ENCODE assay signal across 26 cellular contexts in genomic region chr10:89237849-89238248, GRCh38. TPM values are rescaled to one million over a fixed set of nuclear protein-coding genes. Genes with fewer than 3 reads are reported as not detected.
"Had no signal": no experiment of that assay in that cellular context is flagged by ENCODE, and none has a peak within 500 bp of the region (broad histone marks: within the 10 kb centered on the region; RNA-seq: fewer than 3 reads in every experiment).

No MANE protein-coding gene starts in this region.

- H3K9me3 ChIP-seq: left lung, lower lobe of right lung, mucosa of descending colon, ovary, right atrium auricular region, right lobe of liver, stomach, thoracic aorta, tibial artery, uterus had no signal

- H3K27me3 ChIP-seq: left lung, ovary, right atrium auricular region, right lobe of liver, stomach, tibial artery, uterus had no signal

- H3K36me3 ChIP-seq: ovary, right lobe of liver, thoracic aorta, uterus had no signal

- H3K4me3 ChIP-seq: left lung, lower lobe of right lung, mucosa of descending colon, ovary, right atrium auricular region, right lobe of liver, stomach, thoracic aorta, tibial artery, uterus had no signal

- H3K27ac Mint-ChIP-seq: immature natural killer cell; natural killer cell treated with Interleukin-12 subunit alpha and Interleukin-12 subunit beta and Interleukin-15 and Interleukin-18, amount 100 ng/mL, for 72 hours; progenitor cell of endocrine pancreas; stimulated activated naive B cell treated with anti-CD40 and anti-IgM and Interleukin-4, amounts not matched to agents 10 μg/mL and 1 μg/mL and 100 μg/mL, for 72 hours had no signal

- H3K36me3 Mint-ChIP-seq: natural killer cell treated with Interleukin-12 subunit alpha and Interleukin-12 subunit beta and Interleukin-15 and Interleukin-18, amount 100 ng/mL, for 72 hours had no signal

- DNase-seq: hypothalamus; immature natural killer cell; kidney; left colon; left lung; lower lobe of right lung; mammary epithelial cell; mesenchymal stem cell; mucosa of descending colon; naive thymus-derived CD4-positive, alpha-beta T cell; ovary; right lobe of liver; stimulated activated CD4-positive, alpha-beta T cell treated with anti-CD3 and anti-CD28 coated beads, Interleukin-12 subunit alpha, Interleukin-12 subunit beta, amount 100 ng/mL, for 4 hours; stimulated activated CD4-positive, alpha-beta T cell treated with anti-CD3 and anti-CD28 coated beads, Interleukin-15, amount 100 ng/mL, for 24 hours; stimulated activated CD4-positive, alpha-beta T cell treated with anti-CD3 and anti-CD28 coated beads, Interleukin-2, amount 100 ng/mL, for 24 hours; stimulated activated CD4-positive, alpha-beta T cell treated with anti-CD3 and anti-CD28 coated beads, Interleukin-4, amount 100 ng/mL, for 1 hour; stimulated activated naive B cell treated with anti-CD40 and anti-IgM and Interleukin-4, amounts not matched to agents 10 μg/mL and 1 μg/mL and 100 μg/mL, for 72 hours; stimulated activated naive CD8-positive, alpha-beta T cell treated with anti-CD3 and anti-CD28 coated beads, Interleukin-15, Interleukin-2, amounts not matched to agents 100 U/mL and 50 U/mL, for 24 hours; stomach; tibial artery; trophoblast cell; uterus had no signal

- H3K4me1 ChIP-seq: tibial artery, uterus had no signal

- H3K27me3 Mint-ChIP-seq: naive thymus-derived CD4-positive, alpha-beta T cell; natural killer cell treated with Interleukin-12 subunit alpha and Interleukin-12 subunit beta and Interleukin-15 and Interleukin-18, amount 100 ng/mL, for 72 hours; progenitor cell of endocrine pancreas; stimulated activated naive B cell treated with anti-CD40 and anti-IgM and Interleukin-4, amounts not matched to agents 10 μg/mL and 1 μg/mL and 100 μg/mL, for 72 hours had no signal

- H3K9me3 Mint-ChIP-seq: immature natural killer cell; natural killer cell treated with Interleukin-12 subunit alpha and Interleukin-12 subunit beta and Interleukin-15 and Interleukin-18, amount 100 ng/mL, for 72 hours; stimulated activated naive B cell treated with anti-CD40 and anti-IgM and Interleukin-4, amounts not matched to agents 10 μg/mL and 1 μg/mL and 100 μg/mL, for 72 hours had no signal

- H3K4me3 Mint-ChIP-seq: immature natural killer cell; naive thymus-derived CD4-positive, alpha-beta T cell; natural killer cell treated with Interleukin-12 subunit alpha and Interleukin-12 subunit beta and Interleukin-15 and Interleukin-18, amount 100 ng/mL, for 72 hours; stimulated activated naive B cell treated with anti-CD40 and anti-IgM and Interleukin-4, amounts not matched to agents 10 μg/mL and 1 μg/mL and 100 μg/mL, for 72 hours had no signal

- H3K27ac ChIP-seq: left lung, lower lobe of right lung, ovary, right atrium auricular region, right lobe of liver, stomach, thoracic aorta, tibial artery, uterus had no signal

RNA-seq across cellular contexts. Expression of gene CH25H, which starts 30.7 kb away (rescaled TPM):
- total RNA-seq: natural killer cell treated with Interleukin-12 subunit alpha and Interleukin-12 subunit beta and Interleukin-15 and Interleukin-18, amount 100 ng/mL, for 72 hours; progenitor cell of endocrine pancreas had no signal
